ENCODE assay signal across 21 cellular contexts in genomic region chr16:20049831-20050230, GRCh38. TPM values are rescaled to one million over a fixed set of nuclear protein-coding genes. Genes with fewer than 3 reads are reported as not detected.
"Had no signal": no experiment of that assay in that cellular context is flagged by ENCODE, and none has a peak within 500 bp of the region (broad histone marks: within the 10 kb centered on the region; RNA-seq: fewer than 3 reads in every experiment).

No MANE protein-coding gene starts in this region.

- H3K4me1 ChIP-seq: esophagus muscularis mucosa, left ventricle myocardium inferior, parathyroid adenoma had no signal

- DNase-seq: activated CD4-positive, alpha-beta memory T cell treated with anti-CD3 and anti-CD28 coated beads for 36 hours; activated naive CD4-positive, alpha-beta T cell treated with anti-CD3 and anti-CD28 coated beads, Interleukin-2, amount 50 U/mL, for 16 hours; activated T-cell treated with anti-CD3 and anti-CD28 coated beads, Interleukin-2, amount 50 U/mL, for 24 hours; hippocampal formation; left ventricle myocardium inferior; mucosa of descending colon; naive thymus-derived CD8-positive, alpha-beta T cell; stimulated activated CD4-positive, alpha-beta T cell treated with anti-CD3 and anti-CD28 coated beads, Interleukin-12 subunit alpha, Interleukin-12 subunit beta, amount 100 ng/mL, for 4 hours; T1000 had no signal

- H3K79me2 ChIP-seq: parathyroid adenoma had no signal

- H3K27ac Mint-ChIP-seq: activated CD4-positive, alpha-beta memory T cell treated with anti-CD3 and anti-CD28 coated beads for 36 hours; activated T-cell treated with anti-CD3 and anti-CD28 coated beads, Interleukin-2, amount 50 U/mL, for 24 hours; memory B cell; naive thymus-derived CD8-positive, alpha-beta T cell; stimulated activated effector memory CD8-positive, alpha-beta T cell treated with anti-CD3 and anti-CD28 coated beads, Interleukin-12 subunit alpha, Interleukin-12 subunit beta, amount 100 ng/mL, for 72 hours had no signal

- H3K27me3 Mint-ChIP-seq: activated CD4-positive, alpha-beta memory T cell treated with anti-CD3 and anti-CD28 coated beads for 36 hours; activated T-cell treated with anti-CD3 and anti-CD28 coated beads, Interleukin-2, amount 50 U/mL, for 24 hours had no signal

- H3K27me3 ChIP-seq: neutrophil had no signal

- H3K36me3 ChIP-seq: cardiac muscle cell, esophagus muscularis mucosa, left ventricle myocardium inferior, neutrophil had no signal

- H3K9me3 ChIP-seq: esophagus muscularis mucosa, left ventricle myocardium inferior, mucosa of descending colon, neutrophil had no signal

- H2AFZ ChIP-seq: parathyroid adenoma had no signal

- H3K36me3 Mint-ChIP-seq: activated CD4-positive, alpha-beta memory T cell treated with anti-CD3 and anti-CD28 coated beads for 36 hours; memory B cell; naive thymus-derived CD8-positive, alpha-beta T cell; stimulated activated effector memory CD8-positive, alpha-beta T cell treated with anti-CD3 and anti-CD28 coated beads, Interleukin-12 subunit alpha, Interleukin-12 subunit beta, amount 100 ng/mL, for 72 hours had no signal

- H3K4me3 Mint-ChIP-seq: activated CD4-positive, alpha-beta memory T cell treated with anti-CD3 and anti-CD28 coated beads for 36 hours; activated T-cell treated with anti-CD3 and anti-CD28 coated beads, Interleukin-2, amount 50 U/mL, for 24 hours; memory B cell; naive thymus-derived CD8-positive, alpha-beta T cell; stimulated activated effector memory CD8-positive, alpha-beta T cell treated with anti-CD3 and anti-CD28 coated beads, Interleukin-12 subunit alpha, Interleukin-12 subunit beta, amount 100 ng/mL, for 72 hours had no signal

- H3K9me3 Mint-ChIP-seq: activated CD4-positive, alpha-beta memory T cell treated with anti-CD3 and anti-CD28 coated beads for 36 hours; activated T-cell treated with anti-CD3 and anti-CD28 coated beads, Interleukin-2, amount 50 U/mL, for 24 hours; stimulated activated effector memory CD8-positive, alpha-beta T cell treated with anti-CD3 and anti-CD28 coated beads, Interleukin-12 subunit alpha, Interleukin-12 subunit beta, amount 100 ng/mL, for 72 hours had no signal

- H3K9ac ChIP-seq: parathyroid adenoma had no signal

- H3K4me3 ChIP-seq: cardiac muscle cell, esophagus muscularis mucosa, left ventricle myocardium inferior, mucosa of descending colon had no signal

- H3K27ac ChIP-seq: cardiac muscle cell, esophagus muscularis mucosa, left ventricle myocardium inferior, neutrophil, parathyroid adenoma had no signal

- H3K4me1 Mint-ChIP-seq: memory B cell; naive thymus-derived CD8-positive, alpha-beta T cell; stimulated activated effector memory CD8-positive, alpha-beta T cell treated with anti-CD3 and anti-CD28 coated beads, Interleukin-12 subunit alpha, Interleukin-12 subunit beta, amount 100 ng/mL, for 72 hours had no signal

RNA-seq across cellular contexts. Expression of gene GPR139, which starts 23.9 kb away (rescaled TPM):
- total RNA-seq: activated CD4-positive, alpha-beta memory T cell treated with anti-CD3 and anti-CD28 coated beads for 36 hours; astrocyte; cardiac muscle cell; esophagus muscularis mucosa; fibroblast of villous mesenchyme; kidney epithelial cell; left ventricle myocardium inferior; mucosa of descending colon; naive thymus-derived CD8-positive, alpha-beta T cell; renal cortical epithelial cell; urinary bladder had no signal
- polyA plus RNA-seq: adipose tissue; cardiac muscle cell; naive thymus-derived CD8-positive, alpha-beta T cell; urinary bladder had no signal
